21 cellular contexts compared by ENCODE assay signal in genomic region chr3:156941311-156941710, GRCh38.
"Had no signal": no experiment of that assay in that cellular context is flagged by ENCODE, and none has a peak within 500 bp of the region (broad histone marks: within the 10 kb centered on the region; RNA-seq: fewer than 3 reads in every experiment).

No MANE protein-coding gene starts in this region.

- H3K4me3 ChIP-seq: K562, SJSA1, SK-N-MC had no signal

- FAIRE-seq: HTR-8/SVneo, RCC 7860 had no signal

- H3K9me3 ChIP-seq: SJSA1 had no signal

- ATAC-seq: K562 had no signal

- H3K4me1 ChIP-seq: SJSA1 had no signal

- H3K27ac ChIP-seq: HL-60, SJSA1 had no signal

- H3K36me3 ChIP-seq: SJSA1 had no signal

- DNase-seq: MV-4-11, NCI-H1048, NCI-H1105, NCI-H1417, NCI-H1436 treated with DMSO at 0.1 percent for 48 hours, NCI-H1694, NCI-H187 treated with DMSO at 0.1 percent for 48 hours, NCI-H2029 treated with DMSO at 0.1 percent for 48 hours, NCI-H2171 treated with DMSO at 0.1 percent for 48 hours, NCI-H524, NCI-H526 treated with DMSO at 0.1 percent for 48 hours, NCI-H748 treated with DMSO at 0.1 percent for 48 hours, Right ventricle myocardium superior, RPMI8226, SIG-M5 had no signal
